In the genomic region with DNA sequence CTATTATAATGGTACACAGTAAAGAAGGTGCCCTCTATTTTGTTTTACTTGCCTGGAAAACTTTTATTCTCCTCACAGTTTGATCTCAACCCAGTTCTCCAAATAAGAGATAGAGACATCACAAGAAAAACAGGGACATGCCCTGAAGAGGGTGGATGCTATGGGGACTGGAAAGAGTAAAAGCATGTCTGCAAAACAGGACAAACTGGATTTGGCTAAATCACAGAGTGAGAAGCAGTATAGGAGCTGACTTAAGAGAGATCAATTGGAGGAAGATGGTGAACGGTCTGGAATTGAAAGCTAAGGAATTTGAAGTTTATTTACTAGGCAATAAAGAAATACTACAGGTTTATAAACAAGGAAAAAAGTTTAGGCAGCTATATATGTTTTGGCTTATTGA, we compare ENCODE assay signal across 25 cellular contexts.
"Had no signal": no experiment of that assay in that cellular context is flagged by ENCODE, and none has a peak within 500 bp of the region (broad histone marks: within the 10 kb centered on the region; RNA-seq: fewer than 3 reads in every experiment).

No MANE protein-coding gene starts in this region.

- H3K36me3 Mint-ChIP-seq: brain had no signal

- H3K4me1 Mint-ChIP-seq: brain, nephron had no signal

- H3K4me3 Mint-ChIP-seq: activated T-cell treated with anti-CD3 and anti-CD28 coated beads, Interleukin-2, amount 50 U/mL, for 4 hours; brain; nephron had no signal

- H3K4me3 ChIP-seq: esophagus muscularis mucosa, gastrocnemius medialis, left lung, lung, ovary, psoas muscle, right atrium auricular region had no signal

- H3K9me3 Mint-ChIP-seq: activated T-cell treated with anti-CD3 and anti-CD28 coated beads, Interleukin-2, amount 50 U/mL, for 4 hours had no signal

- ATAC-seq: activated T-cell treated with anti-CD3 and anti-CD28 coated beads, Interleukin-2, amount 50 U/mL, for 4 hours; gastrocnemius medialis; left lung; psoas muscle; stimulated activated naive CD8-positive, alpha-beta T cell treated with anti-CD3 and anti-CD28 coated beads, Interleukin-15, Interleukin-2, amounts not matched to agents 100 U/mL and 50 U/mL, for 24 hours had no signal

- FAIRE-seq: colon had no signal

- H3K27me3 ChIP-seq: esophagus muscularis mucosa, gastrocnemius medialis, left lung, neutrophil, ovary, right atrium auricular region had no signal

- H3K27ac Mint-ChIP-seq: brain, nephron had no signal

- H3K36me3 ChIP-seq: ovary, right atrium auricular region had no signal

- DNase-seq: activated CD4-positive, alpha-beta T cell treated with anti-CD3 and anti-CD28 coated beads for 4 hours; activated CD4-positive, alpha-beta T cell treated with anti-CD3 and anti-CD28 coated beads, Interleukin-2, amount 50 U/mL, for 48 hours; activated CD4-positive, CD25-positive, alpha-beta regulatory T cell; activated CD8-positive, alpha-beta memory T cell treated with anti-CD3 and anti-CD28 coated beads, Interleukin-2, amount 50 U/mL, for 48 hours; activated effector memory CD4-positive, alpha-beta T cell treated with Interleukin-2 at 50 U/mL for 16 hours; activated naive CD4-positive, alpha-beta T cell treated with anti-CD3 and anti-CD28 coated beads, Interleukin-2, amount 50 U/mL, for 16 hours; activated T-cell treated with anti-CD3 and anti-CD28 coated beads, Interleukin-2, amount 50 U/mL, for 4 hours; aorta; caudate nucleus; effector memory CD4-positive, alpha-beta T cell; gastrocnemius medialis; hippocampal formation; kidney glomerular epithelial cell; left lung; ovary; psoas muscle; stimulated activated CD4-positive, alpha-beta T cell treated with anti-CD3 and anti-CD28 coated beads, Interleukin-4, amount 100 ng/mL, for 24 hours; stimulated activated naive CD8-positive, alpha-beta T cell treated with anti-CD3 and anti-CD28 coated beads, Interleukin-15, Interleukin-2, amounts not matched to agents 100 U/mL and 50 U/mL, for 24 hours had no signal
